ENCODE assay signal across 1 cellular context in genomic region chr11:71252782-71253730, GRCh38.
TF ChIP-seq lines count a peak whose summit lies in the region.

No MANE protein-coding gene starts in this region.

TF ChIP-seq in WTC11, 78 proteins besides CTCF, POLR2A, EP300 and RAD21 (continued from another document):
- peak; percentile 66 for TF ChIP-seq PRDM15 (CRISPR knock-in tag; IDR thresholded peaks at IDR 0.05)
- TF ChIP-seq ETV6 (CRISPR knock-in tag; IDR thresholded peaks at IDR 0.05) = 0 out of 2 replicates have a peak, but pooled peaks have one; percentile 19
- peak; percentile 73 for TF ChIP-seq GABPB1 (CRISPR knock-in tag; IDR thresholded peaks at IDR 0.05)
